Comparison of ENCODE assay signal across 8 cellular contexts in the genomic region with DNA sequence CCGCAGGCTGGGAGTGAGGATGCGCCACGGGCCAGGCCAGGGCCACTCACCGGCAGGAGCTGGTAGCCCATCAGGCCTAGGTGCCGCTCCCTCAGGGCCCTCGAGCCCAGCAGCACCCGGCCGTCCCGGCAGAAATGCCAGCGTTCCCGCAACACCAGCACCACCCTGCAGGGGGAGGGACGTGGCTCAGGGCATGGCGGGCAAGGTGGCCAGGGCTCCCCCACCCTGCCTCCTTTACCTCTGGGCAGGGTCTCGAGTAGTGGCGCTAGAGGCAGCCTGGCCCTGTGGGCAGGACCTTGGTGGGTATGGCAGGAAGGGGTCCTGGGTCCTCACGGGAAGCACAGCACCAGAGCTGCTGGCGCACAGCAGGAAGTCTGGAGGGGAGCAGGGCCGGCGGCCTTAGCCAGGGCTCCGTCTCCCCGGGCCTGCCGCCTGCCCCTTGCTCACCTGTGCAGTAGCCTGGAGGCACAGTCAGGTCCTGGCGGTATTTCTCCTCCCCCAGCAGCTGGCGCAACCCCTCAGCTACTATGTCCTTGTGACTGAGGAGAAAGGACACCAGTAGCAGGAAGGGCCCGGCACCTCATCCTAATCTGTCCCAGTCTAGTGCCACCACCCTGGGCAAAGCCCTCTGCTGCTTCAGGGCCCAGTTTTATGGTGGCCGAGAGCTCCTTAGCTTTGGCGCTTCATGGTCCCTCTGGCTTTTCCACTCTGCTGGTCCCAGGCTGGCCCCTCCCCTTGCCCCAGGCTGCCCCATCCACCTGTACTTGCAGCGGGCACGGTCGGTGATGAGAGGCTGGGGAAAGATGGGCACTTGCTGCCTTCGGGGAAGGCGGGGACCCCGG. TPM values are rescaled to one million over a fixed set of nuclear protein-coding genes. Genes with fewer than 3 reads are reported as not detected.
A peak's percentile ranks its signal among the peaks of the same experiment; 100 is the strongest.
DNase-seq lines count a peak whose midpoint lies in the region; ATAC-seq and TF ChIP-seq lines count a peak whose summit lies in the region.

No MANE protein-coding gene starts in this region.

- no peak for ATAC-seq in activated CD4-positive, alpha-beta T cell treated with anti-CD3 and anti-CD28 coated beads for 36 hours

- TF ChIP-seq CTCF in epithelial cell of proximal tubule (conservative IDR thresholded peaks at IDR 0.05; ENCODE audit: low read depth, low read length), result peak; percentile 49
- peak; percentile 55 for TF ChIP-seq CTCF in retinal pigment epithelial cell (conservative IDR thresholded peaks at IDR 0.05; ENCODE audit: low read depth, low read length)

- H3K4me3 Mint-ChIP-seq in activated CD4-positive, alpha-beta T cell treated with anti-CD3 and anti-CD28 coated beads for 36 hours, result no peak overlapping the region
- no peak overlapping the region for H3K4me3 Mint-ChIP-seq in activated CD4-positive, alpha-beta T cell treated with anti-CD3 and anti-CD28 coated beads, Interleukin-2, amount 10 ng/mL, durations not matched to agents 24 days and 14 days

- H3K36me3 Mint-ChIP-seq in activated CD4-positive, alpha-beta T cell treated with anti-CD3 and anti-CD28 coated beads for 36 hours (ENCODE audit: low read depth), result peaks cover 20% of the 10 kb centered on the region
- peaks cover 32% of the 10 kb centered on the region for H3K36me3 Mint-ChIP-seq in activated CD4-positive, alpha-beta T cell treated with anti-CD3 and anti-CD28 coated beads, Interleukin-2, amount 10 ng/mL, durations not matched to agents 24 days and 14 days (ENCODE audit: low read depth)

- no peaks in the 10 kb centered on the region for H3K27me3 Mint-ChIP-seq in activated CD4-positive, alpha-beta T cell treated with anti-CD3 and anti-CD28 coated beads for 36 hours
- no peaks in the 10 kb centered on the region for H3K27me3 Mint-ChIP-seq in activated CD4-positive, alpha-beta T cell treated with anti-CD3 and anti-CD28 coated beads, Interleukin-2, amount 10 ng/mL, durations not matched to agents 24 days and 14 days

- peaks cover 26% of the 10 kb centered on the region for H3K4me1 Mint-ChIP-seq in activated CD4-positive, alpha-beta T cell treated with anti-CD3 and anti-CD28 coated beads for 36 hours
- peaks cover 13% of the 10 kb centered on the region for H3K4me1 Mint-ChIP-seq in activated CD4-positive, alpha-beta T cell treated with anti-CD3 and anti-CD28 coated beads, Interleukin-2, amount 10 ng/mL, durations not matched to agents 24 days and 14 days

- intact Hi-C loops in activated CD4-positive, alpha-beta T cell treated with anti-CD3 and anti-CD28 coated beads for 36 hours (cut with DNase I, micrococcal nuclease), result no loop called here
- intact Hi-C loops in activated CD4-positive, alpha-beta T cell treated with anti-CD3 and anti-CD28 coated beads, Interleukin-2, amount 10 ng/mL, durations not matched to agents 24 days and 14 days (cut with micrococcal nuclease), result no loop called here

- no peak overlapping the region for H3K4me3 ChIP-seq in epithelial cell of proximal tubule (ENCODE audit: low read depth, low read length)
- H3K4me3 ChIP-seq in retinal pigment epithelial cell (ENCODE audit: low read length), result no peak overlapping the region

- DNase-seq in activated CD4-positive, alpha-beta T cell treated with anti-CD3 and anti-CD28 coated beads for 36 hours, result peak; percentile 49
- DNase-seq in activated CD4-positive, alpha-beta T cell treated with anti-CD3 and anti-CD28 coated beads, Interleukin-2, amount 10 ng/mL, durations not matched to agents 24 days and 14 days, result no peak
- DNase-seq in NAMALWA (ENCODE audit: low spot score), result peak; percentile 50
- DNase-seq in epithelial cell of proximal tubule (ENCODE audit: low read depth), result no peak
- DNase-seq in retinal pigment epithelial cell (ENCODE audit: low read depth), result no peak
- DNase-seq in activated T-cell treated with anti-CD3 and anti-CD28 coated beads, Interleukin-2, amount 50 U/mL, for 48 hours, result no peak
- DNase-seq in T1000 (lab: John Stamatoyannopoulos, UW), result no peak
- DNase-seq in H4 (ENCODE audit: low spot score), result no peak

- no peak overlapping the region for H3K27ac Mint-ChIP-seq in activated CD4-positive, alpha-beta T cell treated with anti-CD3 and anti-CD28 coated beads for 36 hours
- no peak overlapping the region for H3K27ac Mint-ChIP-seq in activated CD4-positive, alpha-beta T cell treated with anti-CD3 and anti-CD28 coated beads, Interleukin-2, amount 10 ng/mL, durations not matched to agents 24 days and 14 days

- CTCF ChIA-PET in activated CD4-positive, alpha-beta T cell treated with anti-CD3 and anti-CD28 coated beads for 36 hours (lab: Charles Lee), result interaction anchor here (0.6 to 1.2 kb wide), 2 partner anchors 14 to 47 kb away, joined by 3 read pairs; no protein-coding TSS in a partner anchor

- POLR2A ChIA-PET in activated CD4-positive, alpha-beta T cell treated with anti-CD3 and anti-CD28 coated beads for 36 hours (lab: Charles Lee), result no interaction called here

- H3K9me3 Mint-ChIP-seq in activated CD4-positive, alpha-beta T cell treated with anti-CD3 and anti-CD28 coated beads for 36 hours (ENCODE audit: low read depth), result no peaks in the 10 kb centered on the region
- H3K9me3 Mint-ChIP-seq in activated CD4-positive, alpha-beta T cell treated with anti-CD3 and anti-CD28 coated beads, Interleukin-2, amount 10 ng/mL, durations not matched to agents 24 days and 14 days, result no peaks in the 10 kb centered on the region

RNA-seq across cellular contexts. Expression of a gene that starts 3.5 kb away (rescaled TPM):
- 10 to 100 TPM; 56.6 to 56.7 TPM for total RNA-seq in activated CD4-positive, alpha-beta T cell treated with anti-CD3 and anti-CD28 coated beads for 36 hours
- 90.8 and 92.3 TPM in 2 replicates for total RNA-seq in activated CD4-positive, alpha-beta T cell treated with anti-CD3 and anti-CD28 coated beads, Interleukin-2, amount 10 ng/mL, durations not matched to agents 24 days and 14 days
- total RNA-seq in epithelial cell of proximal tubule, result 61.2 and 89.8 TPM in 2 replicates
- total RNA-seq in H4 (2014; rRNA removed; shearing (Covaris generic)), result 70.0 and 100 TPM in 2 replicates

RNA-seq across cellular contexts. Expression of a gene that starts 6.2 kb away (rescaled TPM):
- total RNA-seq in activated CD4-positive, alpha-beta T cell treated with anti-CD3 and anti-CD28 coated beads for 36 hours, result 10 to 100 TPM; 54.0 to 67.7 TPM
- 53.8 and 59.2 TPM in 2 replicates for total RNA-seq in activated CD4-positive, alpha-beta T cell treated with anti-CD3 and anti-CD28 coated beads, Interleukin-2, amount 10 ng/mL, durations not matched to agents 24 days and 14 days
- total RNA-seq in epithelial cell of proximal tubule, result 73.7 and 94.9 TPM in 2 replicates
- total RNA-seq in H4 (2014; rRNA removed; shearing (Covaris generic)), result 37.1 and 37.3 TPM in 2 replicates

RNA-seq across cellular contexts. Expression of a gene that starts 9.2 kb away (rescaled TPM):
- total RNA-seq in activated CD4-positive, alpha-beta T cell treated with anti-CD3 and anti-CD28 coated beads for 36 hours, result 10 to 100 TPM; 29.4 to 33.2 TPM
- 54.3 and 60.0 TPM in 2 replicates for total RNA-seq in activated CD4-positive, alpha-beta T cell treated with anti-CD3 and anti-CD28 coated beads, Interleukin-2, amount 10 ng/mL, durations not matched to agents 24 days and 14 days
- 54.1 and 60.1 TPM in 2 replicates for total RNA-seq in epithelial cell of proximal tubule
- total RNA-seq in H4 (2014; rRNA removed; shearing (Covaris generic)), result 26.1 and 36.6 TPM in 2 replicates

RNA-seq across cellular contexts. Expression of a gene that starts 17.7 kb away (rescaled TPM):
- total RNA-seq in activated CD4-positive, alpha-beta T cell treated with anti-CD3 and anti-CD28 coated beads for 36 hours, result 10 to 100 TPM; 58.7 to 85.0 TPM
- 115 and 127 TPM in 2 replicates for total RNA-seq in activated CD4-positive, alpha-beta T cell treated with anti-CD3 and anti-CD28 coated beads, Interleukin-2, amount 10 ng/mL, durations not matched to agents 24 days and 14 days
- 115 and 164 TPM in 2 replicates for total RNA-seq in epithelial cell of proximal tubule
- total RNA-seq in H4 (2014; rRNA removed; shearing (Covaris generic)), result 61.6 and 82.9 TPM in 2 replicates

RNA-seq across cellular contexts. Expression of a gene that starts 19.4 kb away (rescaled TPM):
- 10 to 100 TPM; 12.5 to 16.7 TPM for total RNA-seq in activated CD4-positive, alpha-beta T cell treated with anti-CD3 and anti-CD28 coated beads for 36 hours
- 26.5 and 26.8 TPM in 2 replicates for total RNA-seq in activated CD4-positive, alpha-beta T cell treated with anti-CD3 and anti-CD28 coated beads, Interleukin-2, amount 10 ng/mL, durations not matched to agents 24 days and 14 days
- 19.3 and 21.1 TPM in 2 replicates for total RNA-seq in epithelial cell of proximal tubule
- 43.8 and 46.0 TPM in 2 replicates for total RNA-seq in H4 (2014; rRNA removed; shearing (Covaris generic))

Comparison
In these comparisons a context has a peak if more than half of its experiments do, and no peak if none do; other contexts are left out.
1. DNase-seq: peak in activated CD4-positive, alpha-beta T cell treated with anti-CD3 and anti-CD28 coated beads for 36 hours (single experiment) and NAMALWA (single experiment); none in activated CD4-positive, alpha-beta T cell treated with anti-CD3 and anti-CD28 coated beads, Interleukin-2, amount 10 ng/mL, durations not matched to agents 24 days and 14 days (single experiment), epithelial cell of proximal tubule (single experiment), retinal pigment epithelial cell (single experiment), activated T-cell treated with anti-CD3 and anti-CD28 coated beads, Interleukin-2, amount 50 U/mL, for 48 hours (0 of 2), T1000 (single experiment) and H4 (single experiment).